ENCODE assay signal across 9 cellular contexts in genomic region chr3:119062892-119063291, GRCh38. TPM values are rescaled to one million over a fixed set of nuclear protein-coding genes. Genes with fewer than 3 reads are reported as not detected.
"Had no signal": no experiment of that assay in that cellular context is flagged by ENCODE, and none has a peak within 500 bp of the region (broad histone marks: within the 10 kb centered on the region; RNA-seq: fewer than 3 reads in every experiment).

No MANE protein-coding gene starts in this region.

- H3K27ac ChIP-seq: GM23248, HL-60, KMS-11 had no signal

- H3K4me3 Mint-ChIP-seq: H9 had no signal

- H3K4me2 ChIP-seq: KMS-11 had no signal

- H3K9ac ChIP-seq: GM23248, KMS-11 had no signal

- H2AFZ ChIP-seq: GM23248 had no signal

- H3K4me3 ChIP-seq: GM23248 had no signal

- DNase-seq: GM23248, H9, HCEC 1CT, IMR-90, Karpas-422, KBM-7 had no signal

- H3K4me1 Mint-ChIP-seq: H9 had no signal

- H3K27ac Mint-ChIP-seq: H9 had no signal

- H3K9me3 Mint-ChIP-seq: H9 had no signal

RNA-seq across cellular contexts. Expression of gene IGSF11, which starts 28.2 kb away (rescaled TPM):
- total RNA-seq: GM23248, HT1080 had no signal
- polyA plus RNA-seq: GM23248, IMR-90 had no signal
